1 cellular context compared by ENCODE assay signal in the genomic region with DNA sequence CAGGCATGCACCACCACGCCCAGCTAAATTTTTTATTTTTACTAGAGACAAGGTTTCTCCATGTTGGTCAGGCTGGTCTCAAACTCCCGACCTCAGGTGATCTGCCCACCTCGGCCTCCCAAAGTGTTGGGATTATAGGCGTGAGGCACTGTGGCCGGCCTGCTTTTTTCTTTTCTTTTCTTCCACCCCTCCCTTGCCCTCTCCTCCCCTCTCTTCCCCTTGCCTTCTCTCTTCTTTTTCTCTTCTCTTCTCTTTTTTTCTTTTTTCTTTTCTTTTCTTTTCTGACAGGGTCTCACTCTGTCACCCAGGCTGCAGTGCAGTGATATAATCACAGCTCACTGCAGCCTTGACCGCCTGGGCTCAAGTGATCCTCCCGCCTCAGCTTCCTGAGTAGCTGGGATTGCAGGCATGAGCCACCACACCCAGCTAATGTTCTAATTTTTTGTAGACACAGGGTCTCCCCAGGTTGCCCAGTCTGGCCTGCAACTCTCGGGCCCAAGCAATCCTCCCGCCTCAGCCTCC.
TF ChIP-seq lines count a peak whose summit lies in the region.

No MANE protein-coding gene starts in this region.

TF ChIP-seq in HepG2, 621 proteins besides CTCF, POLR2A, EP300 and RAD21:
- TF ChIP-seq RARA (CRISPR knock-in tag; IDR thresholded peaks at IDR 0.05) = 0 out of 2 replicates have a peak, but pooled peaks have one; percentile 0
TF ChIP-seq in HepG2: peak in this region for 1; not testable (repeated sequence) for 620.
